19 cellular contexts compared by ENCODE assay signal in the genomic region with DNA sequence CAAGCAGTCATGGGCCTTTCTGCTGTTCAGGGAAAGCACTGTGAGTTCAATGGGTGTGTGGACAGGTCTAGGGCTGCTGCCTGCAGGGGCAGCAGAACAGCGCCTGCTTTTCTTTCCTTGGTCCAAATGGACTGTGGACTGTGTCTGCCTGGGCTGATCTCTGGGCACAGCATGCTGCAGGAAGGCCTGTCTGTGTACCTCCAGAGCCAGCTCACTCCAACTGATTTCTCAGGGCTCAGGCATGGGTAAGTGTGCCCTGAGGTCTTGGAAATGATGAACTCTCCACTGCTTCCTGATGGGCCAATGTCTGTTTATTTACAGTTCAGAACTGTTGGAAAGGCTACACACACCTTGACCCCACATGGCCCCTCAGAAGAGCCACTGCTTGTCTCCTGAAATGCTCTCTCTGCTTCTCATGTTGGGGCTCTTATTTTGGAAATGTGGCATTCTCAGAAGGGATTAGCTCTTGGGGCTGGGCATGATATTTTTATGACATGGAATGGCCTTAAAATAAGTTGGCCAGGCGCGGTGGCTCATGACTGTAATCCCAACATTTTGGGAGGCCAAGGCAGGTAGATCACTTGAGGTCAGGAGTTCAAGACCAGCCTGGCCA. TPM values are rescaled to one million over a fixed set of nuclear protein-coding genes. Genes with fewer than 3 reads are reported as not detected.
A peak's percentile ranks its signal among the peaks of the same experiment; 100 is the strongest.
DNase-seq lines count a peak whose midpoint lies in the region; ATAC-seq and TF ChIP-seq lines count a peak whose summit lies in the region.
"Had no signal": no experiment of that assay in that cellular context is flagged by ENCODE, and none has a peak within 500 bp of the region (broad histone marks: within the 10 kb centered on the region; RNA-seq: fewer than 3 reads in every experiment).

No MANE protein-coding gene starts in this region.

- ATAC-seq in gastrocnemius medialis (no peak), GM21529 (IDR thresholded peaks at IDR 0.05; ENCODE audit: unreplicated experiment) (no peak)
- ATAC-seq: GM12878 had no signal

- in situ Hi-C loops in gastrocnemius medialis (cut with MboI; ENCODE audit: low sequenced_read_pairs in 4 of 4), result no loop called here

- no peaks in the 10 kb centered on the region for H3K9me3 ChIP-seq in gastrocnemius medialis
- no peaks in the 10 kb centered on the region for H3K9me3 ChIP-seq in esophagus muscularis mucosa
- H3K9me3 ChIP-seq: SJCRH30 had no signal

- peaks cover 25 to 38% of the 10 kb centered on the region in 2 donors for H3K4me1 ChIP-seq in gastrocnemius medialis
- peaks cover 0 to 3% (median 0%) of the 10 kb centered on the region in 4 donors for H3K4me1 ChIP-seq in esophagus muscularis mucosa

- TF ChIP-seq POLR2A in gastrocnemius medialis (IDR thresholded peaks at IDR 0.05) (no peak), esophagus muscularis mucosa (IDR thresholded peaks at IDR 0.05; ENCODE audit: low read depth) (no peak)

- H3K27ac ChIP-seq in RWPE1 (peak overlapping the region; percentile 3; the same call in 1 of the 2 replicates), gastrocnemius medialis (peak overlapping the region; percentile 84 to 87 (median 86)), esophagus muscularis mucosa (replicated peaks in 1 of 4) (no peak overlapping the region)
- H3K27ac ChIP-seq: HL-60, KMS-11 had no signal

- CTCF ChIA-PET in RWPE1 (lab: Yijun Ruan, JAX), result interaction anchor here (0.6 to 1.1 kb wide), 2 partner anchors 29 to 185 kb away, joined by 4 to 5 read pairs; no protein-coding TSS in a partner anchor

- DNase-seq in RWPE1 (ENCODE audit: low spot score) (no peak), cerebellum (ENCODE audit: low spot score) (peak; percentile 58), iPS-NIHi7 (ENCODE audit: extremely low spot score) (peak; percentile 24), gastrocnemius medialis (no peak), esophagus muscularis mucosa (ENCODE audit: extremely low spot score) (no peak)
- no peak for DNase-seq in stimulated activated CD4-positive, alpha-beta T cell treated with anti-CD3 and anti-CD28 coated beads, Interleukin-15, amount 100 ng/mL, for 24 hours
- DNase-seq: Calu3; CD4-positive, alpha-beta T cell; HCEC 1CT; NCI-H1092; NCI-H1694 treated with DMSO at 0.1 percent for 48 hours; NCI-H2171; NCI-H510A; SJCRH30 had no signal

- intact Hi-C loops in gastrocnemius medialis (cut with DNase I; ENCODE audit: low total_unique reads) (no loop called here), esophagus muscularis mucosa (cut with DNase I) (no loop called here)

- H3K4me3 ChIP-seq in gastrocnemius medialis (no peak overlapping the region), esophagus muscularis mucosa (no peak overlapping the region)
- H3K4me3 ChIP-seq: GM12878, SJCRH30 had no signal

- 100% methylated on average over 2 of the region's 3 CpGs for WGBS in esophagus muscularis mucosa

- POLR2A ChIA-PET in RWPE1 (lab: Yijun Ruan, JAX; ENCODE audit: low non-redundant PET), result no interaction called here

- TF ChIP-seq EP300 in esophagus muscularis mucosa (IDR thresholded peaks at IDR 0.05), result no peak

- H3K27me3 ChIP-seq in gastrocnemius medialis, result no peaks in the 10 kb centered on the region
- no peaks in the 10 kb centered on the region for H3K27me3 ChIP-seq in esophagus muscularis mucosa
- H3K27me3 ChIP-seq: SJCRH30 had no signal

- TF ChIP-seq CTCF in RWPE1 (conservative IDR thresholded peaks at IDR 0.05; ENCODE audit: low read depth) (no peak), gastrocnemius medialis (IDR thresholded peaks at IDR 0.05 in 4 of 5, conservative IDR thresholded peaks at IDR 0.05 in 1 of 5) (no peak), esophagus muscularis mucosa (IDR thresholded peaks at IDR 0.05) (no peak)

- peaks cover 0 to 5% of the 10 kb centered on the region in 2 donors for H3K36me3 ChIP-seq in gastrocnemius medialis
- peaks cover 0 to 11% (median 6%) of the 10 kb centered on the region in 4 donors for H3K36me3 ChIP-seq in esophagus muscularis mucosa
- H3K36me3 ChIP-seq: SJCRH30 had no signal

RNA-seq across cellular contexts. Expression of a gene that starts 27.0 kb away (rescaled TPM):
- 2.5 TPM for total RNA-seq in cerebellum
- total RNA-seq in gastrocnemius medialis, result 1 to 10 TPM; 5.4 to 6.7 (median 6.2) TPM
- total RNA-seq in esophagus muscularis mucosa, result 1 to 10 TPM in 2 of 4 donors, under 1 TPM in 2; 0.42 to 1.7 (median 1.0) TPM
- total RNA-seq: B cell had no signal

RNA-seq across cellular contexts. Expression of a gene that starts 48.3 kb away (rescaled TPM):
- total RNA-seq in cerebellum, result 10.4 TPM
- total RNA-seq in gastrocnemius medialis, result 100 to 1,000 TPM in 1 of 4 donors, 10 to 100 TPM in 3; 56.2 to 116 (median 79.2) TPM
- total RNA-seq in esophagus muscularis mucosa, result 1 to 10 TPM; 6.2 to 8.8 (median 7.5) TPM

Comparison
In these comparisons a context has a peak if more than half of its experiments do, and no peak if none do; other contexts are left out.
1. DNase-seq: peak in cerebellum (single experiment) and iPS-NIHi7 (single experiment); none in RWPE1 (single experiment), gastrocnemius medialis (0 of 2), esophagus muscularis mucosa (single experiment) and stimulated activated CD4-positive, alpha-beta T cell treated with anti-CD3 and anti-CD28 coated beads, Interleukin-15, amount 100 ng/mL, for 24 hours (single experiment).
2. H3K27ac ChIP-seq: peak in RWPE1 (single experiment) and gastrocnemius medialis (4 of 4); none in esophagus muscularis mucosa (0 of 4).